ENCODE assay signal across 9 cellular contexts in genomic region chr20:44068780-44069191, GRCh38.
DNase-seq lines count a peak whose midpoint lies in the region; ATAC-seq and TF ChIP-seq lines count a peak whose summit lies in the region.
"Had no signal": no experiment of that assay in that cellular context is flagged by ENCODE, and none has a peak within 500 bp of the region (broad histone marks: within the 10 kb centered on the region; RNA-seq: fewer than 3 reads in every experiment).

No MANE protein-coding gene starts in this region.

- ATAC-seq in GM18498 (IDR thresholded peaks at IDR 0.05; ENCODE audit: unreplicated experiment) (peak; percentile 2), HG03354 (IDR thresholded peaks at IDR 0.05; ENCODE audit: poor library complexity, severe bottlenecking, unreplicated experiment) (peak; percentile 17), GM19328 (IDR thresholded peaks at IDR 0.05; ENCODE audit: unreplicated experiment) (no peak)
- peak; percentile 21 to 33 for ATAC-seq in activated T-cell treated with anti-CD3 and anti-CD28 coated beads, Interleukin-2, amount 50 U/mL, for 72 hours (replicated peaks in 1 of 2)

- H3K4me2 ChIP-seq in osteoblast (ENCODE audit: insufficient read depth, low read length), result no peak overlapping the region

- H3K9me3 ChIP-seq in osteoblast (ENCODE audit: low read depth, low read length), result no peaks in the 10 kb centered on the region
- H3K9me3 ChIP-seq: ovary, SJCRH30 had no signal

- H3K79me2 ChIP-seq in osteoblast (ENCODE audit: insufficient read depth, low read length), result no peaks in the 10 kb centered on the region

- H3K36me3 ChIP-seq in osteoblast (ENCODE audit: insufficient read depth, low read length), result no peaks in the 10 kb centered on the region
- H3K36me3 ChIP-seq: ovary, SJCRH30 had no signal

- H3K27ac ChIP-seq in osteoblast (ENCODE audit: low read depth, low read length), result no peak overlapping the region
- H3K27ac ChIP-seq: ovary, SJCRH30 had no signal

- no peaks in the 10 kb centered on the region for H3K4me1 ChIP-seq in osteoblast (ENCODE audit: insufficient read depth, low read length)
- H3K4me1 ChIP-seq: SJCRH30 had no signal

- no peaks in the 10 kb centered on the region for H3K9me3 Mint-ChIP-seq in activated T-cell treated with anti-CD3 and anti-CD28 coated beads, Interleukin-2, amount 50 U/mL, for 72 hours

- H3K4me3 ChIP-seq in osteoblast (ENCODE audit: insufficient read depth, low read length), result no peak overlapping the region
- H3K4me3 ChIP-seq: ovary, SJCRH30 had no signal

- H3K4me3 Mint-ChIP-seq in activated T-cell treated with anti-CD3 and anti-CD28 coated beads, Interleukin-2, amount 50 U/mL, for 72 hours, result peak overlapping the region; percentile 81 to 85

- H4K20me1 ChIP-seq in osteoblast (ENCODE audit: insufficient read depth, low read length), result no peaks in the 10 kb centered on the region

- H3K4me1 Mint-ChIP-seq in activated T-cell treated with anti-CD3 and anti-CD28 coated beads, Interleukin-2, amount 50 U/mL, for 72 hours (ENCODE audit: low read depth), result peaks cover 72% of the 10 kb centered on the region

- H3K36me3 Mint-ChIP-seq in activated T-cell treated with anti-CD3 and anti-CD28 coated beads, Interleukin-2, amount 50 U/mL, for 72 hours (ENCODE audit: insufficient read depth in 2 of 2), result peaks cover 1% of the 10 kb centered on the region in 2 donors

- H3K27me3 Mint-ChIP-seq in activated T-cell treated with anti-CD3 and anti-CD28 coated beads, Interleukin-2, amount 50 U/mL, for 72 hours (ENCODE audit: low read depth), result peaks cover 6% of the 10 kb centered on the region

- no peak overlapping the region for H2AFZ ChIP-seq in osteoblast (ENCODE audit: low read length)

- no peak for TF ChIP-seq CTCF in osteoblast (IDR thresholded peaks at IDR 0.05; ENCODE audit: extremely low read depth, low read depth, low read length)

- peak in 1 of 2 donors; percentile 46 for DNase-seq in activated T-cell treated with anti-CD3 and anti-CD28 coated beads, Interleukin-2, amount 50 U/mL, for 72 hours
- peak; percentile 53 for DNase-seq in osteoblast (ENCODE audit: insufficient read length, low spot score, missing footprints)
- DNase-seq in putamen (ENCODE audit: low spot score), result no peak
- DNase-seq in retina, result no peak

- H3K27ac Mint-ChIP-seq in activated T-cell treated with anti-CD3 and anti-CD28 coated beads, Interleukin-2, amount 50 U/mL, for 72 hours, result peak overlapping the region; percentile 97

- peaks cover 22% of the 10 kb centered on the region for H3K27me3 ChIP-seq in osteoblast (ENCODE audit: insufficient read depth, low read length)
- H3K27me3 ChIP-seq: ovary, SJCRH30 had no signal
